Comparison of ENCODE assay signal across 8 cellular contexts in genomic region chr1:1230656-1231399, GRCh38. TPM values are rescaled to one million over a fixed set of nuclear protein-coding genes. Genes with fewer than 3 reads are reported as not detected.
DNase-seq lines count a peak whose midpoint lies in the region; ATAC-seq, FAIRE-seq and TF ChIP-seq lines count a peak whose summit lies in the region.

No MANE protein-coding gene starts in this region.

- no peaks in the 10 kb centered on the region for H3K27me3 Mint-ChIP-seq in nephron (ENCODE audit: low read depth)

- peak overlapping the region; percentile 90 for H3K4me3 ChIP-seq in RWPE2 (ENCODE audit: severe bottlenecking)

- H3K36me3 ChIP-seq in RWPE2 (ENCODE audit: low read depth), result peaks cover 36% of the 10 kb centered on the region

- H3K4me3 Mint-ChIP-seq in nephron, result peak overlapping the region; percentile 89 to 96 (median 94)

- H3K4me1 ChIP-seq in RWPE2 (ENCODE audit: insufficient read depth, poor library complexity, severe bottlenecking), result no peaks in the 10 kb centered on the region

- H3K27ac Mint-ChIP-seq in nephron, result peak overlapping the region; percentile 84 to 98 (median 94)

- ATAC-seq in RWPE2 (ENCODE audit: low read depth) (peak; percentile 11; the same call in 2 of the 3 replicates), HG03108 (IDR thresholded peaks at IDR 0.05; ENCODE audit: unreplicated experiment) (no peak)

- DNase-seq in AG08395 (ENCODE audit: low spot score) (peak; percentile 93), GM12891 (ENCODE audit: insufficient read length, low spot score) (no peak), RWPE2 (ENCODE audit: low spot score) (no peak), epidermal melanocyte (ENCODE audit: insufficient read length, low spot score) (peak; percentile 92), nucleus accumbens (lab: John Stamatoyannopoulos, UW) (no peak), GM19240 (ENCODE audit: insufficient read length, low spot score) (no peak)

- H3K27ac ChIP-seq in RWPE2 (ENCODE audit: poor library complexity, severe bottlenecking), result peak overlapping the region; percentile 63

- no peaks in the 10 kb centered on the region for H3K9me3 ChIP-seq in RWPE2 (ENCODE audit: severe bottlenecking)

- H3K27me3 ChIP-seq in RWPE2 (ENCODE audit: insufficient read depth, poor library complexity, severe bottlenecking), result no peaks in the 10 kb centered on the region

- H3K4me1 Mint-ChIP-seq in nephron, result peaks cover 33% of the 10 kb centered on the region

- no peak for TF ChIP-seq POLR2A in GM12891 (IDR thresholded peaks at IDR 0.05; ENCODE audit: low read depth, low read length)

- no peaks in the 10 kb centered on the region for H3K9me3 Mint-ChIP-seq in nephron

- peaks cover 20% of the 10 kb centered on the region for H3K36me3 Mint-ChIP-seq in nephron (ENCODE audit: low read depth)

- peak; percentile 51 for FAIRE-seq in GM12891 (lab: Jason Lieb, UNC)

- peak; percentile 16 for TF ChIP-seq CTCF in RWPE2 (IDR thresholded peaks at IDR 0.05; ENCODE audit: poor library complexity, severe bottlenecking)
- TF ChIP-seq CTCF in nephron (IDR thresholded peaks at IDR 0.05; ENCODE audit: unreplicated experiment in 3 of 3), result peak in 1 of 3 experiments; percentile 24

TF ChIP-seq in GM12891, 5 proteins besides CTCF, POLR2A, EP300 and RAD21:
- no peak for TF ChIP-seq PAX5 (IDR thresholded peaks at IDR 0.05; ENCODE audit: insufficient read depth, low read length, severe bottlenecking)
- no peak for TF ChIP-seq TAF1 (IDR thresholded peaks at IDR 0.05; ENCODE audit: low read depth, low read length)
- no peak for TF ChIP-seq SPI1 (IDR thresholded peaks at IDR 0.05; ENCODE audit: low read depth, low read length)
- TF ChIP-seq POU2F2 (IDR thresholded peaks at IDR 0.05; ENCODE audit: low read depth, low read length), result no peak
- TF ChIP-seq POLR2AphosphoS5 (IDR thresholded peaks at IDR 0.05; ENCODE audit: low read depth, low read length), result no peak; the same call in 1 of the 2 replicates
TF ChIP-seq in GM12891: peak in this region for 0.

RNA-seq across cellular contexts. Expression of gene SDF4, which starts 1.0 kb away (rescaled TPM):
- polyA plus RNA-seq in GM12891 (2012; ENCODE audit: low read depth, missing spikeins), result 46.8 TPM

RNA-seq across cellular contexts. Expression of gene B3GALT6, which starts 1.2 kb away (rescaled TPM):
- 5.0 TPM for polyA plus RNA-seq in GM12891 (2012; ENCODE audit: low read depth, missing spikeins)

RNA-seq across cellular contexts. Expression of gene C1QTNF12, which starts 15.7 kb away (rescaled TPM):
- 0.81 TPM for polyA plus RNA-seq in GM12891 (2012; ENCODE audit: low read depth, missing spikeins)

RNA-seq across cellular contexts. Expression of gene TNFRSF4, which starts 16.9 kb away (rescaled TPM):
- polyA plus RNA-seq in GM12891 (2012; ENCODE audit: low read depth, missing spikeins), result 13.1 TPM

RNA-seq across cellular contexts. Expression of gene TNFRSF18, which starts 24.4 kb away (rescaled TPM):
- polyA plus RNA-seq in GM12891 (2012; ENCODE audit: low read depth, missing spikeins), result 13.1 TPM

Comparison
In these comparisons a context has a peak if more than half of its experiments do, and no peak if none do; other contexts are left out.
1. DNase-seq: peak in AG08395 (single experiment) and epidermal melanocyte (single experiment); none in GM12891 (single experiment), RWPE2 (single experiment), nucleus accumbens (0 of 56) and GM19240 (single experiment).